In the genomic region with DNA sequence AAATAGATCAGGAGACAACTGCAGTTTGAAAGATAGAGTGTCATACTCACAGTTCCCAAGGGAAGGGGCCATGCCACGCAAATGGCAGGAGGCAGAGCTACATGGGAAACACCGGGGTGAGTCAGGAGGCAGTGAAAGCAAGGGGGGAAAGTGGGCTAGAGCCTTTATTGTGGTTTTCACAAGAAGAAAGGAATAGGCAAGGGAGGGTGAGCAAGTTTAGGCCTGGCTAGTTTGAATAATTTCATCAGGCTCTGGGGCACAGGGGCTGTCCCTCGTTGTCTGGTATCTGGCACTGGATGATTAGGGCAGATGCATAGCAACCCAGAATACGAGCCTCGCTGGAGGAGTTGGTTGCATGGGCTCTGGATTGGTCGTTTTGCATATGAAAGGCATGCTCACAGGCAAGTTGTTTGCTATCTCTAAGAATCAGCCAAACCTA, we compare ENCODE assay signal across 12 cellular contexts. TPM values are rescaled to one million over a fixed set of nuclear protein-coding genes. Genes with fewer than 3 reads are reported as not detected.
DNase-seq lines count a peak whose midpoint lies in the region; ATAC-seq and TF ChIP-seq lines count a peak whose summit lies in the region.
"Had no signal": no experiment of that assay in that cellular context is flagged by ENCODE, and none has a peak within 500 bp of the region (broad histone marks: within the 10 kb centered on the region; RNA-seq: fewer than 3 reads in every experiment).

No MANE protein-coding gene starts in this region.

- no peak overlapping the region for H3K27ac Mint-ChIP-seq in mesothelial cell of epicardium
- H3K27ac Mint-ChIP-seq in endothelial cell (ENCODE audit: unreplicated experiment), result no peak overlapping the region
- H3K27ac Mint-ChIP-seq: CD8-positive, alpha-beta T cell; T-cell had no signal

- no peak overlapping the region for H3K4me3 ChIP-seq in NB4 (ENCODE audit: low read depth, low read length)
- H3K4me3 ChIP-seq: right atrium auricular region had no signal

- peak; percentile 29 for DNase-seq in stimulated activated naive CD4-positive, alpha-beta T cell treated with Interleukin-2 at 50 U/mL for 16 hours (lab: John Stamatoyannopoulos, UW)
- no peak for DNase-seq in stimulated activated naive CD4-positive, alpha-beta T cell (lab: John Stamatoyannopoulos, UW)
- peak; percentile 34 for DNase-seq in NB4 (ENCODE audit: low read depth)
- DNase-seq in iPS-NIHi7 (ENCODE audit: extremely low spot score), result peak; percentile 50
- no peak for DNase-seq in NCI-H2081 (lab: John Stamatoyannopoulos, UW)
- DNase-seq in mesothelial cell of epicardium (ENCODE audit: low spot score in 2 of 2, unreplicated experiment in 2 of 2), result no peak
- no peak for DNase-seq in endothelial cell (ENCODE audit: low spot score)
- DNase-seq: CD8-positive, alpha-beta T cell; head of caudate nucleus; T-cell had no signal

- TF ChIP-seq CTCF in NB4 (IDR thresholded peaks at IDR 0.05; ENCODE audit: low read depth, low read length) (no peak), mesothelial cell of epicardium (IDR thresholded peaks at IDR 0.05; ENCODE audit: unreplicated experiment) (no peak), endothelial cell (IDR thresholded peaks at IDR 0.05; ENCODE audit: unreplicated experiment) (no peak)

- H3K36me3 Mint-ChIP-seq in mesothelial cell of epicardium (no peaks in the 10 kb centered on the region), endothelial cell (ENCODE audit: low read depth, unreplicated experiment) (no peaks in the 10 kb centered on the region)
- H3K36me3 Mint-ChIP-seq: CD8-positive, alpha-beta T cell; T-cell had no signal

- H3K9me3 Mint-ChIP-seq in mesothelial cell of epicardium, result no peaks in the 10 kb centered on the region
- H3K9me3 Mint-ChIP-seq in endothelial cell (ENCODE audit: unreplicated experiment), result no peaks in the 10 kb centered on the region
- H3K9me3 Mint-ChIP-seq: CD8-positive, alpha-beta T cell; T-cell had no signal

- ATAC-seq in GM18498 (IDR thresholded peaks at IDR 0.05; ENCODE audit: unreplicated experiment), result no peak
- ATAC-seq: CD8-positive, alpha-beta T cell; T-cell had no signal

- TF ChIP-seq POLR2A in NB4 (IDR thresholded peaks at IDR 0.05; ENCODE audit: extremely low read depth, insufficient read length), result no peak

- no peak overlapping the region for H3K4me3 Mint-ChIP-seq in mesothelial cell of epicardium
- no peak overlapping the region for H3K4me3 Mint-ChIP-seq in endothelial cell (ENCODE audit: unreplicated experiment)
- H3K4me3 Mint-ChIP-seq: CD8-positive, alpha-beta T cell; T-cell had no signal

- H3K27me3 Mint-ChIP-seq in mesothelial cell of epicardium (ENCODE audit: low read depth) (peaks cover 1% of the 10 kb centered on the region), endothelial cell (ENCODE audit: unreplicated experiment) (peaks cover 3% of the 10 kb centered on the region)

- peaks cover 6% of the 10 kb centered on the region for H3K4me1 Mint-ChIP-seq in mesothelial cell of epicardium
- H3K4me1 Mint-ChIP-seq in endothelial cell (ENCODE audit: unreplicated experiment), result peaks cover 6% of the 10 kb centered on the region
- H3K4me1 Mint-ChIP-seq: T-cell had no signal

RNA-seq across cellular contexts. Expression of a gene that starts 17.0 kb away (rescaled TPM):
- total RNA-seq in mesothelial cell of epicardium, result 0.41 to 0.80 TPM (median 0.72 TPM) in 3 replicates
- 118 TPM for total RNA-seq in endothelial cell (ENCODE audit: unreplicated experiment)
- total RNA-seq: CD8-positive, alpha-beta T cell; T-cell had no signal

RNA-seq across cellular contexts. Expression of a gene that starts 49.3 kb away (rescaled TPM):
- total RNA-seq in mesothelial cell of epicardium, result 114 to 132 TPM (median 122 TPM) in 3 replicates
- 361 TPM for total RNA-seq in endothelial cell (ENCODE audit: unreplicated experiment)

Comparison
In these comparisons a context has a peak if more than half of its experiments do, and no peak if none do; other contexts are left out.
1. DNase-seq: peak in stimulated activated naive CD4-positive, alpha-beta T cell treated with Interleukin-2 at 50 U/mL for 16 hours (single experiment), NB4 (single experiment) and iPS-NIHi7 (single experiment); none in stimulated activated naive CD4-positive, alpha-beta T cell (0 of 6), NCI-H2081 (0 of 2), mesothelial cell of epicardium (0 of 2) and endothelial cell (single experiment).
2. RNA of a gene that starts 17.0 kb away (total RNA-seq): 118 TPM in endothelial cell (single experiment); 0.41 to 0.80 TPM in mesothelial cell of epicardium; every median in the first group is over 10 times any median in the second.